10 cellular contexts compared by ENCODE assay signal in the genomic region with DNA sequence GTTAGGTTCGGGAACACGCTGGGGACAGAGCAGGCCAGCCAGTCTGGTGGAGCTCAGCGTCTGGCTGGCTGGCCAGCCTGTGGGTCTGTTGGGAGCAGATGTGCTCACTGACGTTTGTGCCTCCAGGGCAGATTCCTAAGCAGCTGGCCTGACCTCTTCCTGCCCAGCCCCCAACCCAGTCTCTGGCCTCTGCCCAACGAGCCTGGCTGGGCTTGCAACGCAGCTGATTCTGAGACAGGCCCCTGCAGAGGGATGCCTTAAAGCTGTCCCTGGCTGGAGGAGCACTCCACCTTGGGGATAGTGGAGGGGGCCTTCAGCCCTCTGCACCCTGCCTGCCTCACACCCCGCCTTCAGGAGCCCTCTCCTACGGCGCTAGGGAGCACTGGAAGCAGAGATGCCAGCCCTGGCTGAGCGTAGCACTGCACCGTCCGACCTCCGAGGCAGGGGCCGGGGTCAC. TPM values are rescaled to one million over a fixed set of nuclear protein-coding genes. Genes with fewer than 3 reads are reported as not detected.
DNase-seq lines count a peak whose midpoint lies in the region; ATAC-seq and TF ChIP-seq lines count a peak whose summit lies in the region.
"Had no signal": no experiment of that assay in that cellular context is flagged by ENCODE, and none has a peak within 500 bp of the region (broad histone marks: within the 10 kb centered on the region; RNA-seq: fewer than 3 reads in every experiment).

No MANE protein-coding gene starts in this region.

- no peaks in the 10 kb centered on the region for H3K27me3 ChIP-seq in naive thymus-derived CD4-positive, alpha-beta T cell (ENCODE audit: control insufficient read depth in 2 of 2, insufficient read depth in 2 of 2, low read length in 2 of 2)
- H3K27me3 ChIP-seq: ovary had no signal

- no peak overlapping the region for H3K27ac ChIP-seq in naive thymus-derived CD4-positive, alpha-beta T cell (ENCODE audit: low read depth, low read length)
- H3K27ac ChIP-seq: ovary had no signal

- H3K4me1 ChIP-seq in naive thymus-derived CD4-positive, alpha-beta T cell (ENCODE audit: control insufficient read depth in 2 of 2, insufficient read depth in 2 of 2, low read length in 2 of 2), result peaks cover 52 to 58% of the 10 kb centered on the region in 2 donors

- no peak for TF ChIP-seq CTCF in AG09309 (IDR thresholded peaks at IDR 0.05; ENCODE audit: control insufficient read depth, insufficient read depth, low read depth, low read length, missing control alignments)

- peaks cover 0 to 6% (median 0%) of the 10 kb centered on the region in 3 experiments for H3K9me3 ChIP-seq in naive thymus-derived CD4-positive, alpha-beta T cell (ENCODE audit: control insufficient read depth in 2 of 3, low read length in 3 of 3)
- H3K9me3 ChIP-seq: ovary had no signal

- ATAC-seq in esophagus mucosa (peak; percentile 45), HG03097 (IDR thresholded peaks at IDR 0.05; ENCODE audit: low FRiP score, unreplicated experiment) (no peak), GM21526 (IDR thresholded peaks at IDR 0.05; ENCODE audit: low FRiP score, unreplicated experiment) (no peak)
- no peak for ATAC-seq in naive thymus-derived CD4-positive, alpha-beta T cell

- peak overlapping the region in 5 of 10 donors; percentile 25 to 43 (median 36) for H3K4me3 Mint-ChIP-seq in naive thymus-derived CD4-positive, alpha-beta T cell

- peaks cover 5 to 51% (median 5%) of the 10 kb centered on the region in 3 experiments for H3K36me3 ChIP-seq in naive thymus-derived CD4-positive, alpha-beta T cell (ENCODE audit: control insufficient read depth in 2 of 3, insufficient read depth in 3 of 3, low read length in 3 of 3)
- H3K36me3 ChIP-seq: ovary had no signal

- CTCF ChIA-PET in naive thymus-derived CD4-positive, alpha-beta T cell (lab: Charles Lee), result interaction anchor here (0.7 kb wide), 1 partner anchor 19 kb away, joined by 3 read pairs; no protein-coding TSS in a partner anchor

- H3K9me3 Mint-ChIP-seq in naive thymus-derived CD4-positive, alpha-beta T cell, result peaks cover 0 to 5% (median 0%) of the 10 kb centered on the region in 11 donors

- intact Hi-C loops in naive thymus-derived CD4-positive, alpha-beta T cell (cut with micrococcal nuclease), result no loop called here

- no peaks in the 10 kb centered on the region for H3K27me3 Mint-ChIP-seq in naive thymus-derived CD4-positive, alpha-beta T cell

- peak overlapping the region in 6 of 9 donors; percentile 57 to 93 (median 79) for H3K27ac Mint-ChIP-seq in naive thymus-derived CD4-positive, alpha-beta T cell

- no peak overlapping the region for H3K4me3 ChIP-seq in AG09309 (ENCODE audit: control insufficient read depth, low read depth, low read length)
- no peak overlapping the region for H3K4me3 ChIP-seq in naive thymus-derived CD4-positive, alpha-beta T cell (ENCODE audit: low read length)
- H3K4me3 ChIP-seq: ovary had no signal

- H3K4me1 Mint-ChIP-seq in naive thymus-derived CD4-positive, alpha-beta T cell, result peaks cover 49 to 97% (median 79%) of the 10 kb centered on the region in 7 donors

- DNase-seq in AG09309 (ENCODE audit: low read depth) (peak; percentile 51), M059J (ENCODE audit: low read depth) (peak; percentile 75), NCI-H748 treated with DMSO at 0.1 percent for 48 hours (lab: John Stamatoyannopoulos, UW) (no peak)
- no peak for DNase-seq in naive thymus-derived CD4-positive, alpha-beta T cell
- DNase-seq in stimulated activated naive CD4-positive, alpha-beta T cell (lab: John Stamatoyannopoulos, UW), result no peak
- DNase-seq: KBM-7 had no signal

- H3K36me3 Mint-ChIP-seq in naive thymus-derived CD4-positive, alpha-beta T cell, result peaks cover 7 to 35% (median 13%) of the 10 kb centered on the region in 5 donors

- POLR2A ChIA-PET in naive thymus-derived CD4-positive, alpha-beta T cell (lab: Charles Lee), result interaction anchor here (0.6 to 1.4 kb wide), 3 partner anchors 9 to 35 kb away, joined by 3 read pairs; no protein-coding TSS in a partner anchor

RNA-seq across cellular contexts. Expression of gene KLF13, which starts 46.0 kb away (rescaled TPM):
- 7.3 and 16.8 TPM in 2 replicates for total RNA-seq in M059J (2014; rRNA removed; shearing (Covaris generic))
- 42.7 TPM for total RNA-seq in esophagus mucosa
- total RNA-seq in naive thymus-derived CD4-positive, alpha-beta T cell, result 100 to 1,000 TPM; 175 to 256 (median 199) TPM
- polyA plus RNA-seq in naive thymus-derived CD4-positive, alpha-beta T cell, result 10 to 100 TPM; 42.4 to 53.7 TPM

Comparison
In these comparisons a context has a peak if more than half of its experiments do, and no peak if none do; other contexts are left out.
1. DNase-seq: peak in AG09309 (single experiment) and M059J (single experiment); none in naive thymus-derived CD4-positive, alpha-beta T cell (0 of 9), NCI-H748 treated with DMSO at 0.1 percent for 48 hours (single experiment) and stimulated activated naive CD4-positive, alpha-beta T cell (0 of 6).